Comparison of ENCODE assay signal across 9 cellular contexts in the genomic region with DNA sequence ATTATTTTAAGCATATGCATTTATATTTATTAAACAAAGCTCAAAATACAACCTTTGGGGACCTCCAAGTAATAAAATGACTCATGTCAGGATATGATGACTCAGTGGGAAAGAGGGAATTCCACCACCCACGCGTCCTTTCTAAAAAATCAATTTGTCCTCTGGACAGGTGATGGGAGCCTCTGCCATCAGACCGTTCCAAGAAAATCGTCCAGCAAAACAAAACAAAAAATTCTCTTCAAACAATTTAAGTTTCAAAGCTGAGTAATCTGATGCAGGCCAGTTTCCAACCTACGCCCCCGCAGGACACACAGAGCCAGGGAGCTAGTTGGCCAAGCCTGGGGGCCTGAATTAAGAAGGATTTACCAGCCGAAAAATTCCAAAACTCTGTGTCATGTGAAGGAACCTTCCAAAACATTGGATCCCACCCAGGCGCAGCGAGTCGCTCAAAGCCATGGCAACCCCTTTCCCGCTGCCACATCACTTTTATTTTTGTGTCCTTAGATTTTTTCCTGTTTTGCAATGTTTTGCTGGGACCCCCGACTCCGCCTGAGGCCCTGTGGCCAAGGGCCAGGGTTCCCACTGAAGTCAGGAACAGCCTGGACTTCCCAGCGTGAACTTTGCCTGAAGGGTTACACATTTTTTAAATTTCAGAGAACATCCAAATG.
A peak's percentile ranks its signal among the peaks of the same experiment; 100 is the strongest.
DNase-seq lines count a peak whose midpoint lies in the region; ATAC-seq and TF ChIP-seq lines count a peak whose summit lies in the region.
"Had no signal": no experiment of that assay in that cellular context is flagged by ENCODE, and none has a peak within 500 bp of the region (broad histone marks: within the 10 kb centered on the region; RNA-seq: fewer than 3 reads in every experiment).

No MANE protein-coding gene starts in this region.

- peaks cover 9% of the 10 kb centered on the region for H3K4me1 Mint-ChIP-seq in MCF 10A (ENCODE audit: insufficient read depth, unreplicated experiment)

- no peaks in the 10 kb centered on the region for H3K9me3 Mint-ChIP-seq in MCF 10A (ENCODE audit: unreplicated experiment)
- H3K9me3 Mint-ChIP-seq: T-helper 1 cell treated with Interleukin-12 subunit alpha and Interleukin-12 subunit beta and Interleukin-4 antibody, amounts not matched to agents 30 μg/mL and 1 μg/mL, for 36 hours had no signal

- intact Hi-C loops in MCF 10A (cut with micrococcal nuclease) = no loop called here

- H3K27me3 Mint-ChIP-seq in MCF 10A (ENCODE audit: insufficient read depth, unreplicated experiment) = no peaks in the 10 kb centered on the region

- no peak overlapping the region for H3K4me3 Mint-ChIP-seq in MCF 10A (ENCODE audit: unreplicated experiment)
- H3K4me3 Mint-ChIP-seq: T-helper 1 cell treated with Interleukin-12 subunit alpha and Interleukin-12 subunit beta and Interleukin-4 antibody, amounts not matched to agents 30 μg/mL and 1 μg/mL, for 36 hours had no signal

- DNase-seq in HT1080 (ENCODE audit: low read depth) = peak; percentile 92
- DNase-seq in MCF 10A (ENCODE audit: unreplicated experiment) = peak; percentile 97
- peak; percentile 61 for DNase-seq in left kidney (ENCODE audit: low read depth, low spot score)
- peak; percentile 13 for DNase-seq in superior temporal gyrus (ENCODE audit: extremely low spot score)
- no peak for DNase-seq in KG1 (lab: John Stamatoyannopoulos, UW)
- DNase-seq in NCI-H526 treated with DMSO at 0.1 percent for 48 hours (lab: John Stamatoyannopoulos, UW) = no peak

- no peak overlapping the region for H3K27ac Mint-ChIP-seq in MCF 10A (ENCODE audit: low read depth, unreplicated experiment)

- no TSS peak for BruUV-seq in MCF 10A (replicated peaks; lab: Mats Ljungman, UMichigan)

- CTCF ChIA-PET in MCF 10A (lab: Yijun Ruan, JAX) = interaction anchor here (0.6 to 2.0 kb wide), 6 partner anchors 9 to 636 kb away, joined by 3 to 8 read pairs (median 4); no protein-coding TSS in a partner anchor

- no peak for ATAC-seq in HG03565 (IDR thresholded peaks at IDR 0.05; ENCODE audit: unreplicated experiment)
- ATAC-seq in HG03521 (IDR thresholded peaks at IDR 0.05; ENCODE audit: unreplicated experiment) = no peak

- POLR2A ChIA-PET in MCF 10A (lab: Yijun Ruan, JAX) = interaction anchor here (0.6 to 2.1 kb wide), 7 partner anchors 10 to 1655 kb away, joined by 3 to 22 read pairs (median 4); no protein-coding TSS in a partner anchor

- no peaks in the 10 kb centered on the region for H3K36me3 Mint-ChIP-seq in MCF 10A (ENCODE audit: insufficient read depth, unreplicated experiment)

- TF ChIP-seq CTCF in MCF 10A (IDR thresholded peaks at IDR 0.05; ENCODE audit: unreplicated experiment) = no peak

Comparison
In these comparisons a context has a peak if more than half of its experiments do, and no peak if none do; other contexts are left out.
1. DNase-seq: peak in HT1080 (single experiment), MCF 10A (single experiment), left kidney (single experiment) and superior temporal gyrus (single experiment); none in KG1 (single experiment) and NCI-H526 treated with DMSO at 0.1 percent for 48 hours (single experiment).